ENCODE assay signal across 9 cellular contexts in genomic region chr3:185744997-185745843, GRCh38.
DNase-seq lines count a peak whose midpoint lies in the region; ATAC-seq and TF ChIP-seq lines count a peak whose summit lies in the region.
"Had no signal": no experiment of that assay in that cellular context is flagged by ENCODE, and none has a peak within 500 bp of the region (broad histone marks: within the 10 kb centered on the region; RNA-seq: fewer than 3 reads in every experiment).

No MANE protein-coding gene starts in this region.

- H4K91ac ChIP-seq in trophoblast cell (ENCODE audit: low read depth, low read length): no peak overlapping the region

- H3K36me3 Mint-ChIP-seq in brain: peaks cover 14% of the 10 kb centered on the region

- TF ChIP-seq POLR2A in vagina (IDR thresholded peaks at IDR 0.05): no peak

- H3K18ac ChIP-seq in trophoblast cell (ENCODE audit: low read length): no peak overlapping the region

- H3K4ac ChIP-seq in trophoblast cell (ENCODE audit: low read depth, low read length): no peak overlapping the region

- H3K79me2 ChIP-seq in trophoblast cell (ENCODE audit: control insufficient read depth, insufficient read depth, low read length, poor library complexity): peaks cover 2% of the 10 kb centered on the region

- no peak overlapping the region for H2BK12ac ChIP-seq in trophoblast cell (ENCODE audit: low read length)

- H2BK120ac ChIP-seq in trophoblast cell (ENCODE audit: insufficient read depth, low read length, poor library complexity): no peak overlapping the region

- H3K23ac ChIP-seq in trophoblast cell (ENCODE audit: low read length): no peak overlapping the region

- H3K4me1 ChIP-seq in trophoblast cell (ENCODE audit: control insufficient read depth in 1 of 2, insufficient read depth in 2 of 2, low read length in 2 of 2) (peaks cover 9 to 14% of the 10 kb centered on the region in 2 experiments), vagina (peaks cover 13% of the 10 kb centered on the region)

- peak overlapping the region in 2 of 5 experiments; percentile 4 to 6 for H3K4me3 Mint-ChIP-seq in brain

- ATAC-seq in GM18511 (IDR thresholded peaks at IDR 0.05; ENCODE audit: unreplicated experiment): peak; percentile 70
- ATAC-seq in HG03469 (IDR thresholded peaks at IDR 0.05; ENCODE audit: unreplicated experiment): peak; percentile 49

- no peak overlapping the region for H2AFZ ChIP-seq in trophoblast cell (ENCODE audit: insufficient read depth, low read length, poor library complexity)

- no peak overlapping the region for H2AK5ac ChIP-seq in trophoblast cell (ENCODE audit: low read length)

- no CpG with 5 or more reads among the region's 12 CpGs for WGBS in trophoblast cell (ENCODE audit: extremely low coverage, insufficient coverage, insufficient read length)

- H3K27ac ChIP-seq in trophoblast cell (ENCODE audit: low read depth, low read length) (no peak overlapping the region), vagina (no peak overlapping the region)

- no peaks in the 10 kb centered on the region for H3K27me3 Mint-ChIP-seq in brain

- no peaks in the 10 kb centered on the region for H3K27me3 ChIP-seq in trophoblast cell (ENCODE audit: insufficient read depth, low read length)
- H3K27me3 ChIP-seq in vagina: no peaks in the 10 kb centered on the region

- no peaks in the 10 kb centered on the region for H3K9me3 ChIP-seq in trophoblast cell (ENCODE audit: insufficient read depth, low read depth, low read length)
- no peaks in the 10 kb centered on the region for H3K9me3 ChIP-seq in vagina

- H3K9ac ChIP-seq in trophoblast cell (ENCODE audit: low read length): no peak overlapping the region

- H3K27ac Mint-ChIP-seq in brain: peak overlapping the region in 3 of 5 experiments; percentile 31 to 74 (median 60)

- no peak overlapping the region for H4K8ac ChIP-seq in trophoblast cell (ENCODE audit: low read depth, low read length)

- H3K79me1 ChIP-seq in trophoblast cell (ENCODE audit: low read length): no peaks in the 10 kb centered on the region

- H3K4me2 ChIP-seq in trophoblast cell (ENCODE audit: low read length): no peak overlapping the region

- H3K36me3 ChIP-seq in trophoblast cell (ENCODE audit: control insufficient read depth in 1 of 2, insufficient read depth in 2 of 2, low read length in 2 of 2) (no peaks in the 10 kb centered on the region), vagina (no peaks in the 10 kb centered on the region)

- intact Hi-C loops in vagina (cut with DNase I): no loop called here

- H3K4me1 Mint-ChIP-seq in brain: peaks cover 59% of the 10 kb centered on the region

- H3K9me3 Mint-ChIP-seq in brain: no peaks in the 10 kb centered on the region

- TF ChIP-seq CTCF in brain (conservative IDR thresholded peaks at IDR 0.05): no peak
- no peak for TF ChIP-seq CTCF in vagina (IDR thresholded peaks at IDR 0.05)

- H2BK5ac ChIP-seq in trophoblast cell (ENCODE audit: low read depth, low read length, poor library complexity): no peak overlapping the region

- peak; percentile 74 to 82 for DNase-seq in trophoblast cell
- DNase-seq in vagina (ENCODE audit: extremely low spot score in 2 of 2): no peak
- no peak for DNase-seq in NK-92 (lab: John Stamatoyannopoulos, UW; ENCODE audit: unreplicated experiment)
- no peak for DNase-seq in stimulated activated CD4-positive, alpha-beta T cell treated with anti-CD3 and anti-CD28 coated beads, Interleukin-4, amount 100 ng/mL, for 24 hours
- DNase-seq in activated effector memory CD4-positive, alpha-beta T cell treated with Interleukin-2 at 50 U/mL for 16 hours: no peak
- DNase-seq: NCI-H2029 had no signal

- H3K4me3 ChIP-seq in trophoblast cell (ENCODE audit: low read depth, low read length) (no peak overlapping the region), vagina (no peak overlapping the region)

- no peak overlapping the region for H4K12ac ChIP-seq in trophoblast cell (ENCODE audit: low read depth, low read length)

- H3K14ac ChIP-seq in trophoblast cell (ENCODE audit: low read length): no peak overlapping the region

Comparison
In these comparisons a context has a peak if more than half of its experiments do, and no peak if none do; other contexts are left out.
1. DNase-seq: peak in trophoblast cell (2 of 2); none in vagina (0 of 2), NK-92 (single experiment), stimulated activated CD4-positive, alpha-beta T cell treated with anti-CD3 and anti-CD28 coated beads, Interleukin-4, amount 100 ng/mL, for 24 hours (single experiment) and activated effector memory CD4-positive, alpha-beta T cell treated with Interleukin-2 at 50 U/mL for 16 hours (single experiment).